14 cellular contexts compared by ENCODE assay signal in the genomic region with DNA sequence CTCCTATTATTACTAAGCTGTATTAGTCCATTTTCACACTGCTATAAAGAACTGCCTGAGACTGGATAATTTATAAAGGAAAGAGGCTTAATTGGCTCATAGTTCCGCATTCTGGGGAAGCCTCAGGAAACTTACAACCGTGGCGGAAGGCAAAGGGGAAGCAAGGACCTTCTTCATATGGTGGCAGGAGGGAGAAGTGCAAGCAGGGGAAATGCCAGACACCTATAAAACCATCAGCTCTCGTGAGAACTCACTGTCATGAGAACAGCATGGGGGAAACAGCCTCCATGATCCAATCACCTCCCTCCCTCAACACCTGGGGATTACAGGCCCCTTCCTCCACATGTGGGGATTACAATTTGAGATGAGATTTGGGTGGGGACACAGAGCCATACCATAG. TPM values are rescaled to one million over a fixed set of nuclear protein-coding genes. Genes with fewer than 3 reads are reported as not detected.
"Had no signal": no experiment of that assay in that cellular context is flagged by ENCODE, and none has a peak within 500 bp of the region (broad histone marks: within the 10 kb centered on the region; RNA-seq: fewer than 3 reads in every experiment).

No MANE protein-coding gene starts in this region.

RNA-seq across cellular contexts. Expression of a gene that starts 47.9 kb away (rescaled TPM):
- total RNA-seq: fibroblast of lung; frontal cortex; glomerular endothelial cell; liver; lung microvascular endothelial cell; mesenteric fat pad; mononuclear cell; naive thymus-derived CD8-positive, alpha-beta T cell; osteoblast; pulmonary artery endothelial cell; sciatic nerve; skeletal muscle tissue; spleen had no signal
- polyA plus RNA-seq: fibroblast of lung; liver; naive thymus-derived CD8-positive, alpha-beta T cell; neural cell had no signal
